In genomic region chr7:153381275-153382119, GRCh38 we compare ENCODE assay signal across 9 cellular contexts.
DNase-seq lines count a peak whose midpoint lies in the region; ATAC-seq, FAIRE-seq and TF ChIP-seq lines count a peak whose summit lies in the region.
"Had no signal": no experiment of that assay in that cellular context is flagged by ENCODE, and none has a peak within 500 bp of the region (broad histone marks: within the 10 kb centered on the region; RNA-seq: fewer than 3 reads in every experiment).

No MANE protein-coding gene starts in this region.

- H3K4me1 ChIP-seq in astrocyte (ENCODE audit: insufficient read depth, low read length) (no peaks in the 10 kb centered on the region), uterus (peaks cover 0 to 9% of the 10 kb centered on the region in 2 donors)

- no peak for TF ChIP-seq POLR2A in uterus (IDR thresholded peaks at IDR 0.05)

- DNase-seq in CMK (ENCODE audit: low read depth) = peak; percentile 5
- no peak for DNase-seq in LNCaP clone FGC (ENCODE audit: low read depth)
- DNase-seq in astrocyte (ENCODE audit: low read depth) = no peak
- peak; percentile 11 for DNase-seq in kidney glomerular epithelial cell (lab: John Stamatoyannopoulos, UW)
- peak; percentile 56 to 60 for DNase-seq in uterus
- no peak for DNase-seq in T-helper 2 cell treated with Interferon-gamma antibody and Interleukin-4, amounts not matched to agents 5 μg/mL and 100 μg/mL, for 36 hours (ENCODE audit: low spot score)
- DNase-seq: IMR-90 had no signal

- no peak for FAIRE-seq in astrocyte (lab: Jason Lieb, UNC)

- intact Hi-C loops in uterus (cut with DNase I; ENCODE audit: low total_unique reads) = loop anchor here (2.0 kb wide), 1 partner anchor 141 kb away; no protein-coding TSS in a partner anchor

- no peak overlapping the region for H3K27ac ChIP-seq in astrocyte (ENCODE audit: low read depth, low read length)
- H3K27ac ChIP-seq in uterus = peak overlapping the region; percentile 73 to 80

- ATAC-seq in GM18868 (IDR thresholded peaks at IDR 0.05; ENCODE audit: unreplicated experiment) (peak; percentile 91), GM19324 (IDR thresholded peaks at IDR 0.05; ENCODE audit: low FRiP score, unreplicated experiment) (no peak)

- no peak overlapping the region for H3K27ac Mint-ChIP-seq in astrocyte (ENCODE audit: unreplicated experiment)
- H3K27ac Mint-ChIP-seq in T-helper 2 cell treated with Interferon-gamma antibody and Interleukin-4, amounts not matched to agents 5 μg/mL and 100 μg/mL, for 36 hours = no peak overlapping the region

- no peaks in the 10 kb centered on the region for H4K20me1 ChIP-seq in astrocyte (ENCODE audit: insufficient read depth, low read length)

- TF ChIP-seq CTCF in LNCaP clone FGC (IDR thresholded peaks at IDR 0.05; ENCODE audit: control insufficient read depth, extremely low read depth, insufficient read depth) (peak; percentile 92), astrocyte (IDR thresholded peaks at IDR 0.05; ENCODE audit: insufficient read depth, low read depth, low read length) (peak; percentile 45), uterus (IDR thresholded peaks at IDR 0.05) (peak; percentile 70 to 88 (median 81))

- no peaks in the 10 kb centered on the region for H3K79me2 ChIP-seq in astrocyte (ENCODE audit: insufficient read depth, low read length)

- no peaks in the 10 kb centered on the region for H3K4me1 Mint-ChIP-seq in astrocyte (ENCODE audit: low read depth, unreplicated experiment)
- no peaks in the 10 kb centered on the region for H3K4me1 Mint-ChIP-seq in T-helper 2 cell treated with Interferon-gamma antibody and Interleukin-4, amounts not matched to agents 5 μg/mL and 100 μg/mL, for 36 hours (ENCODE audit: low read depth)

- H3K9ac ChIP-seq in astrocyte (ENCODE audit: low read length) = no peak overlapping the region

- no peak overlapping the region for H2AFZ ChIP-seq in astrocyte (ENCODE audit: low read depth, low read length)

- H3K36me3 Mint-ChIP-seq in astrocyte (ENCODE audit: low read depth, unreplicated experiment) = no peaks in the 10 kb centered on the region
- H3K36me3 Mint-ChIP-seq in T-helper 2 cell treated with Interferon-gamma antibody and Interleukin-4, amounts not matched to agents 5 μg/mL and 100 μg/mL, for 36 hours (ENCODE audit: low read depth) = no peaks in the 10 kb centered on the region

- H3K4me3 ChIP-seq in LNCaP clone FGC (ENCODE audit: low read depth, low read length) = no peak overlapping the region
- H3K4me3 ChIP-seq in astrocyte (ENCODE audit: insufficient read depth, low read depth, low read length) = no peak overlapping the region
- no peak overlapping the region for H3K4me3 ChIP-seq in uterus

- H3K27me3 ChIP-seq in astrocyte (ENCODE audit: insufficient read depth, low read length) (no peaks in the 10 kb centered on the region), uterus (no peaks in the 10 kb centered on the region)

- H3K36me3 ChIP-seq in astrocyte (ENCODE audit: insufficient read depth, low read length) (no peaks in the 10 kb centered on the region), uterus (no peaks in the 10 kb centered on the region)

- no peaks in the 10 kb centered on the region for H3K27me3 Mint-ChIP-seq in astrocyte (ENCODE audit: low read depth, unreplicated experiment)
- no peaks in the 10 kb centered on the region for H3K27me3 Mint-ChIP-seq in T-helper 2 cell treated with Interferon-gamma antibody and Interleukin-4, amounts not matched to agents 5 μg/mL and 100 μg/mL, for 36 hours (ENCODE audit: low read depth)

- H3K4me3 Mint-ChIP-seq in astrocyte (ENCODE audit: unreplicated experiment) = no peak overlapping the region
- no peak overlapping the region for H3K4me3 Mint-ChIP-seq in T-helper 2 cell treated with Interferon-gamma antibody and Interleukin-4, amounts not matched to agents 5 μg/mL and 100 μg/mL, for 36 hours

- no peaks in the 10 kb centered on the region for H3K9me3 ChIP-seq in astrocyte (ENCODE audit: insufficient read depth, low read depth, low read length)
- no peaks in the 10 kb centered on the region for H3K9me3 ChIP-seq in uterus

- H3K9me3 Mint-ChIP-seq in astrocyte (ENCODE audit: unreplicated experiment) = peaks cover 10% of the 10 kb centered on the region
- H3K9me3 Mint-ChIP-seq in T-helper 2 cell treated with Interferon-gamma antibody and Interleukin-4, amounts not matched to agents 5 μg/mL and 100 μg/mL, for 36 hours = no peaks in the 10 kb centered on the region

- H3K4me2 ChIP-seq in astrocyte (ENCODE audit: low read length) = no peak overlapping the region

Comparison
In these comparisons a context has a peak if more than half of its experiments do, and no peak if none do; other contexts are left out.
1. DNase-seq: peak in CMK (single experiment), kidney glomerular epithelial cell (single experiment) and uterus (2 of 2); none in LNCaP clone FGC (single experiment), astrocyte (single experiment) and T-helper 2 cell treated with Interferon-gamma antibody and Interleukin-4, amounts not matched to agents 5 μg/mL and 100 μg/mL, for 36 hours (single experiment).
2. Peak in every context shown above with its lines, with median percentiles within 50 percentile points of each other: CTCF ChIP-seq.